ENCODE assay signal across 7 cellular contexts in the genomic region with DNA sequence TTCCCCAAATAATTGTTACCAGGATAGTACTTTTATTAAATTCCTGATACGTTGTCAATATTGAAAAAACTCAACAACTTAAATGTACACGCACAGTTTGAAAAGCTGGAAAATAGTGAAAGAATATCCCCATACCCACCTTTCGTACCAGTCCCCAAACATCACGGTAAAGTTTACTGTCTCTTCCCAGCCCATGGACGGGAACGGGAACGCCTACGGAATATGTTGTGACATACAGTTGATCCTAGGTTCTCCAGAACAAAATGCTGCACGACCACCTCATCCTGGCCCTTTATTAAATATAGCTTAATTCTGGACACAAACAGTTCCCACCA. TPM values are rescaled to one million over a fixed set of nuclear protein-coding genes. Genes with fewer than 3 reads are reported as not detected.
A peak's percentile ranks its signal among the peaks of the same experiment; 100 is the strongest.
DNase-seq lines count a peak whose midpoint lies in the region; ATAC-seq and TF ChIP-seq lines count a peak whose summit lies in the region.

No MANE protein-coding gene starts in this region.

- H3K4me3 ChIP-seq in HCT116 (replicated peaks in 1 of 2; ENCODE audit: low read depth in 1 of 2, low read length in 2 of 2) (peak overlapping the region; percentile 76 to 82), SK-N-SH (ENCODE audit: low read depth in 2 of 2, low read length in 1 of 2) (peak overlapping the region; percentile 77 to 98), gastroesophageal sphincter (peak overlapping the region; percentile 81 to 89), rectal smooth muscle tissue (ENCODE audit: low read length) (peak overlapping the region; percentile 99)

- WGBS in SK-N-SH (ENCODE audit: low lambda C conversion rate): 5% methylated on average over 9 of the region's 9 CpGs
- WGBS in gastroesophageal sphincter (ENCODE audit: low coverage in 1 of 2), 2 donors: 0 to 2% methylated on average over 9 of the region's 9 CpGs

- intact Hi-C loops in HCT116 (cut with micrococcal nuclease): no loop called here

- TF ChIP-seq CTCF in HCT116 (IDR thresholded peaks at IDR 0.05 in 2 of 3, conservative IDR thresholded peaks at IDR 0.05 in 1 of 3; ENCODE audit: borderline replicate concordance in 1 of 3, insufficient read depth in 1 of 3, low read depth in 2 of 3, low read length in 2 of 3) (no peak), SK-N-SH (IDR thresholded peaks at IDR 0.05) (no peak), gastroesophageal sphincter (IDR thresholded peaks at IDR 0.05) (no peak)

- H3K9me2 ChIP-seq in HCT116 (ENCODE audit: insufficient read depth) (no peaks in the 10 kb centered on the region), SK-N-SH (no peaks in the 10 kb centered on the region)

- H3K9me3 ChIP-seq in HCT116 (ENCODE audit: control insufficient read depth in 1 of 2, insufficient read depth in 1 of 2, low read depth in 1 of 2, low read length in 2 of 2): no peaks in the 10 kb centered on the region
- H3K9me3 ChIP-seq in SK-N-SH: no peaks in the 10 kb centered on the region
- no peaks in the 10 kb centered on the region for H3K9me3 ChIP-seq in gastroesophageal sphincter

- ATAC-seq in HCT116 (peak; percentile 40), gastroesophageal sphincter (peak; percentile 48), GM21423 (IDR thresholded peaks at IDR 0.05; ENCODE audit: unreplicated experiment) (no peak)

- H3K27ac ChIP-seq in HCT116 (ENCODE audit: low read depth, low read length): peak overlapping the region; percentile 81
- H3K27ac ChIP-seq in SK-N-SH (ENCODE audit: low read depth in 2 of 2, low read length in 1 of 2): peak overlapping the region; percentile 68 to 95
- H3K27ac ChIP-seq in gastroesophageal sphincter: peak overlapping the region; percentile 88 to 97 (median 92)
- H3K27ac ChIP-seq in rectal smooth muscle tissue (ENCODE audit: low read depth, low read length): peak overlapping the region; percentile 95

- RAD21 ChIA-PET in HCT116 (lab: Charles Lee; ENCODE audit: low non-redundant PET in 1 of 2, low total read pairs in 2 of 2, uncharacterized antibody in 2 of 2, unreplicated experiment in 2 of 2): no interaction called here

- H3K9ac ChIP-seq in HCT116 (ENCODE audit: low read length): peak overlapping the region; percentile 75
- peak overlapping the region; percentile 90 for H3K9ac ChIP-seq in SK-N-SH
- peak overlapping the region; percentile 86 for H3K9ac ChIP-seq in rectal smooth muscle tissue (ENCODE audit: low read length)

- CTCF ChIA-PET in HCT116 (lab: Charles Lee): no interaction called here
- CTCF ChIA-PET in SK-N-SH (lab: Yijun Ruan, JAX): interaction anchor here (0.9 to 1.9 kb wide), 4 partner anchors 15 to 300 kb away, joined by 3 to 11 read pairs (median 6); no protein-coding TSS in a partner anchor

- no peaks in the 10 kb centered on the region for H3F3A ChIP-seq in SK-N-SH (replicated peaks; ENCODE audit: insufficient read depth)

- TSS peak; percentile 86 for BruUV-seq in HCT116 (replicated peaks; lab: Mats Ljungman, UMichigan)

- H3K4me2 ChIP-seq in HCT116 (ENCODE audit: low read length) (peak overlapping the region; percentile 77), SK-N-SH (peak overlapping the region; percentile 70)

- no peak for TF ChIP-seq EP300 in SK-N-SH (IDR thresholded peaks at IDR 0.05; ENCODE audit: borderline replicate concordance in 1 of 2, low read depth in 1 of 2, low read length in 1 of 2)
- no peak for TF ChIP-seq EP300 in gastroesophageal sphincter (IDR thresholded peaks at IDR 0.05)

- TF ChIP-seq POLR2A in HCT116 (IDR thresholded peaks at IDR 0.05; ENCODE audit: borderline replicate concordance, extremely low read depth, insufficient read depth, insufficient read length) (no peak), gastroesophageal sphincter (IDR thresholded peaks at IDR 0.05) (no peak)

- H4K20me1 ChIP-seq in HCT116 (ENCODE audit: insufficient read depth) (no peaks in the 10 kb centered on the region), SK-N-SH (ENCODE audit: insufficient read depth) (no peaks in the 10 kb centered on the region)

- H3K4me1 ChIP-seq in HCT116 (ENCODE audit: control insufficient read depth in 1 of 2, insufficient read depth in 2 of 2, low read length in 2 of 2) (peaks cover 2 to 14% of the 10 kb centered on the region in 2 experiments; a peak in 3 of 4 replicates), SK-N-SH (ENCODE audit: control insufficient read depth in 1 of 2, insufficient read depth in 2 of 2, low read depth in 1 of 2, low read length in 1 of 2) (peaks cover 12 to 23% of the 10 kb centered on the region in 2 experiments; a peak in 2 of 4 replicates), gastroesophageal sphincter (peaks cover 3 to 41% (median 6%) of the 10 kb centered on the region in 3 donors), rectal smooth muscle tissue (ENCODE audit: control insufficient read depth, insufficient read depth, low read length) (peaks cover 6% of the 10 kb centered on the region)

- H3K36me3 ChIP-seq in HCT116 (ENCODE audit: control insufficient read depth in 1 of 2, insufficient read depth in 2 of 2, low read length in 2 of 2) (0 out of 4 replicates have a peak, but pooled peaks cover 0 to 8% of the 10 kb centered on the region in 2 experiments), SK-N-SH (replicated peaks in 1 of 2; ENCODE audit: control insufficient read depth in 1 of 2, insufficient read depth in 2 of 2, low read length in 1 of 2) (peaks cover 46 to 47% of the 10 kb centered on the region in 2 experiments), gastroesophageal sphincter (peaks cover 0 to 13% of the 10 kb centered on the region in 2 donors), rectal smooth muscle tissue (ENCODE audit: control insufficient read depth, insufficient read depth, low read length) (no peaks in the 10 kb centered on the region)

- peaks cover 32% of the 10 kb centered on the region for H3K79me2 ChIP-seq in HCT116 (ENCODE audit: insufficient read depth, low read length)
- H3K79me2 ChIP-seq in SK-N-SH (ENCODE audit: insufficient read depth): peaks cover 58% of the 10 kb centered on the region

- DNase-seq in HCT116 (ENCODE audit: low read depth, low spot score): no peak
- DNase-seq in SK-N-SH: no peak
- no peak for DNase-seq in T1000 (lab: John Stamatoyannopoulos, UW)
- DNase-seq in middle frontal gyrus (ENCODE audit: extremely low spot score, low spot score): no peak

- POLR2A ChIA-PET in HCT116 (lab: Charles Lee): no interaction called here
- POLR2A ChIA-PET in SK-N-SH (lab: Yijun Ruan, JAX): interaction anchor here (2.2 kb wide), 1 partner anchor 15 kb away, joined by 14 read pairs; a partner anchor contains a TSS

- H2AFZ ChIP-seq in HCT116 (ENCODE audit: low read depth, low read length, poor library complexity, severe bottlenecking) (peak overlapping the region; percentile 58), SK-N-SH (ENCODE audit: low read depth) (peak overlapping the region; percentile 80)

- H3K27me3 ChIP-seq in HCT116 (ENCODE audit: insufficient read depth, low read length) (no peaks in the 10 kb centered on the region), SK-N-SH (ENCODE audit: insufficient read depth) (no peaks in the 10 kb centered on the region), gastroesophageal sphincter (no peaks in the 10 kb centered on the region), rectal smooth muscle tissue (ENCODE audit: control insufficient read depth, insufficient read depth, low read length) (no peaks in the 10 kb centered on the region)

- TF ChIP-seq RAD21 in HCT116 (IDR thresholded peaks at IDR 0.05; ENCODE audit: low read depth): 0 out of 2 replicates have a peak, but pooled peaks have one; percentile 6
- no peak for TF ChIP-seq RAD21 in SK-N-SH (IDR thresholded peaks at IDR 0.05; ENCODE audit: low read length)

TF ChIP-seq in HCT116, 20 proteins besides CTCF, POLR2A, EP300 and RAD21:
- TF ChIP-seq CBX3 (IDR thresholded peaks at IDR 0.05; ENCODE audit: low read depth): 0 out of 2 replicates have a peak, but pooled peaks have one; percentile 7
- TF ChIP-seq EZH2phosphoT487 (IDR thresholded peaks at IDR 0.05; ENCODE audit: borderline replicate concordance): no peak

TF ChIP-seq in SK-N-SH, 30 proteins besides CTCF, POLR2A, EP300 and RAD21:
- TF ChIP-seq, protein P1, sequence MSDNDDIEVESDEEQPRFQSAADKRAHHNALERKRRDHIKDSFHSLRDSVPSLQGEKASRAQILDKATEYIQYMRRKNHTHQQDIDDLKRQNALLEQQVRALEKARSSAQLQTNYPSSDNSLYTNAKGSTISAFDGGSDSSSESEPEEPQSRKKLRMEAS (IDR thresholded peaks at IDR 0.05; ENCODE audit: low read depth): no peak
TF ChIP-seq in SK-N-SH: peak in this region for 0.

RNA-seq across cellular contexts. Expression of a gene that starts 0.5 kb away (rescaled TPM):
- total RNA-seq in HCT116 (2021; ENCODE audit: unreplicated experiment): 43.2 TPM
- polyA plus RNA-seq in HCT116 (2012): 12.0 and 19.9 TPM in 2 replicates
- polyA plus RNA-seq in SK-N-SH (2012; rRNA removed): 29.2 and 46.2 TPM in 2 replicates
- 57.5 and 62.3 TPM in 2 replicates for polyA plus RNA-seq in SK-N-SH (2012; cell fraction: cytosol; rRNA removed)
- polyA plus RNA-seq in SK-N-SH (2012; cell fraction: nucleus; rRNA removed): 19.1 and 27.5 TPM in 2 replicates
- total RNA-seq in gastroesophageal sphincter: 100 to 1,000 TPM; 125 to 199 (median 136) TPM

RNA-seq across cellular contexts. Expression of a gene that starts 15.7 kb away (rescaled TPM):
- total RNA-seq in HCT116 (2021; ENCODE audit: unreplicated experiment) (12.6 TPM), gastroesophageal sphincter (10 to 100 TPM in 1 of 4 donors, 1 to 10 TPM in 3; 4.0 to 14.8 (median 6.7) TPM)
- 5.2 and 6.8 TPM in 2 replicates for polyA plus RNA-seq in HCT116 (2012)
- 9.7 and 11.5 TPM in 2 replicates for polyA plus RNA-seq in SK-N-SH (2012; rRNA removed)
- 12.1 and 16.3 TPM in 2 replicates for polyA plus RNA-seq in SK-N-SH (2012; cell fraction: cytosol; rRNA removed)
- 11.8 and 18.8 TPM in 2 replicates for polyA plus RNA-seq in SK-N-SH (2012; cell fraction: nucleus; rRNA removed)

RNA-seq across cellular contexts. Expression of a gene that starts 15.8 kb away (rescaled TPM):
- total RNA-seq in HCT116 (2021; ENCODE audit: unreplicated experiment) (30.7 TPM), gastroesophageal sphincter (10 to 100 TPM; 31.6 to 50.4 (median 41.1) TPM)
- 18.7 TPM in 2 replicates for polyA plus RNA-seq in HCT116 (2012)
- polyA plus RNA-seq in SK-N-SH (2012; rRNA removed): 21.2 and 28.6 TPM in 2 replicates
- 26.1 and 31.4 TPM in 2 replicates for polyA plus RNA-seq in SK-N-SH (2012; cell fraction: cytosol; rRNA removed)
- polyA plus RNA-seq in SK-N-SH (2012; cell fraction: nucleus; rRNA removed): 22.1 and 34.2 TPM in 2 replicates
